In genomic region chr22:26768986-26769385, GRCh38 we compare ENCODE assay signal across 21 cellular contexts.
DNase-seq lines count a peak whose midpoint lies in the region; TF ChIP-seq lines count a peak whose summit lies in the region.
"Had no signal": no experiment of that assay in that cellular context is flagged by ENCODE, and none has a peak within 500 bp of the region (broad histone marks: within the 10 kb centered on the region; RNA-seq: fewer than 3 reads in every experiment).

No MANE protein-coding gene starts in this region.

- H3K4me2 ChIP-seq in osteoblast (ENCODE audit: insufficient read depth, low read length) = no peak overlapping the region
- H3K4me2 ChIP-seq: A549 had no signal

- no peaks in the 10 kb centered on the region for H3K9me3 ChIP-seq in osteoblast (ENCODE audit: low read depth, low read length)

- H3K4me3 ChIP-seq in cardiac fibroblast (replicated peaks in 1 of 2; ENCODE audit: low read depth in 2 of 2, low read length in 2 of 2) = no peak overlapping the region
- H3K4me3 ChIP-seq in osteoblast (ENCODE audit: insufficient read depth, low read length) = no peak overlapping the region
- H3K4me3 ChIP-seq: A549 had no signal

- DNase-seq in AG20443 (ENCODE audit: low spot score) (peak; percentile 49), RKO (ENCODE audit: low spot score) (peak; percentile 37), cardiac fibroblast (ENCODE audit: low read depth in 2 of 2) (peak; percentile 32 to 59), osteoblast (ENCODE audit: insufficient read length, low spot score, missing footprints) (no peak), NCI-H748 treated with DMSO at 0.1 percent for 48 hours (lab: John Stamatoyannopoulos, UW) (no peak), DMS 273 (lab: John Stamatoyannopoulos, UW; ENCODE audit: unreplicated experiment) (no peak)
- no peak for DNase-seq in activated effector memory CD4-positive, alpha-beta T cell treated with anti-CD3 and anti-CD28 coated beads, Interleukin-2, amount 50 U/mL, for 16 hours
- DNase-seq: C1 segment of cervical spinal cord, DMS 273 treated with DMSO at 0.1 percent for 48 hours, GDM1, HCEC 1CT, KG1, NCI-H1417 treated with DMSO at 0.1 percent for 48 hours, NCI-H187 treated with DMSO at 0.1 percent for 48 hours, NCI-H2227 treated with DMSO at 0.1 percent for 48 hours, NCI-H510A treated with DMSO at 0.1 percent for 48 hours, NCI-H82, PC-3, SIG-M5 had no signal

- TF ChIP-seq CTCF in cardiac fibroblast (IDR thresholded peaks at IDR 0.05; ENCODE audit: low read depth, low read length) = no peak
- TF ChIP-seq CTCF in osteoblast (IDR thresholded peaks at IDR 0.05; ENCODE audit: extremely low read depth, low read depth, low read length) = no peak

- peak overlapping the region; percentile 3 for H2AFZ ChIP-seq in osteoblast (ENCODE audit: low read length)

- peak overlapping the region; percentile 48 for H3K27ac ChIP-seq in osteoblast (ENCODE audit: low read depth, low read length)
- H3K27ac ChIP-seq: A549, RWPE1 had no signal

- no peaks in the 10 kb centered on the region for H3K27me3 ChIP-seq in osteoblast (ENCODE audit: insufficient read depth, low read length)

- no peaks in the 10 kb centered on the region for H3K79me2 ChIP-seq in osteoblast (ENCODE audit: insufficient read depth, low read length)

- H3K36me3 ChIP-seq in osteoblast (ENCODE audit: insufficient read depth, low read length) = no peaks in the 10 kb centered on the region

- peaks cover 17% of the 10 kb centered on the region for H3K4me1 ChIP-seq in osteoblast (ENCODE audit: insufficient read depth, low read length)

- no peaks in the 10 kb centered on the region for H4K20me1 ChIP-seq in osteoblast (ENCODE audit: insufficient read depth, low read length)

Comparison
In these comparisons a context has a peak if more than half of its experiments do, and no peak if none do; other contexts are left out.
1. DNase-seq: peak in AG20443 (single experiment), RKO (single experiment) and cardiac fibroblast (2 of 2); none in osteoblast (single experiment), NCI-H748 treated with DMSO at 0.1 percent for 48 hours (single experiment), activated effector memory CD4-positive, alpha-beta T cell treated with anti-CD3 and anti-CD28 coated beads, Interleukin-2, amount 50 U/mL, for 16 hours (single experiment) and DMS 273 (single experiment).